ENCODE assay signal across 26 cellular contexts in genomic region chrX:130775849-130776248, GRCh38.
"Had no signal": no experiment of that assay in that cellular context is flagged by ENCODE, and none has a peak within 500 bp of the region (broad histone marks: within the 10 kb centered on the region; RNA-seq: fewer than 3 reads in every experiment).

No MANE protein-coding gene starts in this region.

- H3K27ac Mint-ChIP-seq: immature natural killer cell; naive thymus-derived CD8-positive, alpha-beta T cell; nephron; progenitor cell of endocrine pancreas; stimulated activated naive B cell treated with anti-CD40 and anti-IgM and Interleukin-4, amounts not matched to agents 10 μg/mL and 1 μg/mL and 100 μg/mL, for 72 hours had no signal

- H3K4me3 Mint-ChIP-seq: immature natural killer cell; naive thymus-derived CD8-positive, alpha-beta T cell; nephron; neural crest cell; stimulated activated naive B cell treated with anti-CD40 and anti-IgM and Interleukin-4, amounts not matched to agents 10 μg/mL and 1 μg/mL and 100 μg/mL, for 72 hours had no signal

- H3K27me3 Mint-ChIP-seq: naive thymus-derived CD8-positive, alpha-beta T cell; progenitor cell of endocrine pancreas; stimulated activated naive B cell treated with anti-CD40 and anti-IgM and Interleukin-4, amounts not matched to agents 10 μg/mL and 1 μg/mL and 100 μg/mL, for 72 hours had no signal

- FAIRE-seq: islet of Langerhans, kidney had no signal

- H3K9me3 Mint-ChIP-seq: immature natural killer cell, nephron, neural crest cell had no signal

- DNase-seq: hypothalamus; immature natural killer cell; kidney; left colon; left lung; lower lobe of right lung; mammary epithelial cell; mesenchymal stem cell; naive thymus-derived CD8-positive, alpha-beta T cell; nucleus accumbens; stimulated activated CD4-positive, alpha-beta T cell treated with anti-CD3 and anti-CD28 coated beads, Interleukin-12 subunit alpha, Interleukin-12 subunit beta, amount 100 ng/mL, for 4 hours; stimulated activated CD4-positive, alpha-beta T cell treated with anti-CD3 and anti-CD28 coated beads, Interleukin-15, amount 100 ng/mL, for 24 hours; stimulated activated CD4-positive, alpha-beta T cell treated with anti-CD3 and anti-CD28 coated beads, Interleukin-2, amount 100 ng/mL, for 24 hours; stimulated activated CD4-positive, alpha-beta T cell treated with anti-CD3 and anti-CD28 coated beads, Interleukin-4, amount 100 ng/mL, for 1 hour; stimulated activated naive B cell treated with anti-CD40 and anti-IgM and Interleukin-4, amounts not matched to agents 10 μg/mL and 1 μg/mL and 100 μg/mL, for 72 hours; stimulated activated naive CD8-positive, alpha-beta T cell treated with anti-CD3 and anti-CD28 coated beads, Interleukin-15, Interleukin-2, amounts not matched to agents 100 U/mL and 50 U/mL, for 24 hours; stomach; testis; thyroid gland; transverse colon; upper lobe of left lung had no signal

- ATAC-seq: left colon; left lung; lower lobe of right lung; naive thymus-derived CD8-positive, alpha-beta T cell; sciatic nerve; stimulated activated naive B cell treated with anti-CD40 and anti-IgM and Interleukin-4, amounts not matched to agents 10 μg/mL and 1 μg/mL and 100 μg/mL, for 72 hours; stimulated activated naive CD8-positive, alpha-beta T cell treated with anti-CD3 and anti-CD28 coated beads, Interleukin-15, Interleukin-2, amounts not matched to agents 100 U/mL and 50 U/mL, for 24 hours had no signal
